Comparison of ENCODE assay signal across 2 cellular contexts in the genomic region with DNA sequence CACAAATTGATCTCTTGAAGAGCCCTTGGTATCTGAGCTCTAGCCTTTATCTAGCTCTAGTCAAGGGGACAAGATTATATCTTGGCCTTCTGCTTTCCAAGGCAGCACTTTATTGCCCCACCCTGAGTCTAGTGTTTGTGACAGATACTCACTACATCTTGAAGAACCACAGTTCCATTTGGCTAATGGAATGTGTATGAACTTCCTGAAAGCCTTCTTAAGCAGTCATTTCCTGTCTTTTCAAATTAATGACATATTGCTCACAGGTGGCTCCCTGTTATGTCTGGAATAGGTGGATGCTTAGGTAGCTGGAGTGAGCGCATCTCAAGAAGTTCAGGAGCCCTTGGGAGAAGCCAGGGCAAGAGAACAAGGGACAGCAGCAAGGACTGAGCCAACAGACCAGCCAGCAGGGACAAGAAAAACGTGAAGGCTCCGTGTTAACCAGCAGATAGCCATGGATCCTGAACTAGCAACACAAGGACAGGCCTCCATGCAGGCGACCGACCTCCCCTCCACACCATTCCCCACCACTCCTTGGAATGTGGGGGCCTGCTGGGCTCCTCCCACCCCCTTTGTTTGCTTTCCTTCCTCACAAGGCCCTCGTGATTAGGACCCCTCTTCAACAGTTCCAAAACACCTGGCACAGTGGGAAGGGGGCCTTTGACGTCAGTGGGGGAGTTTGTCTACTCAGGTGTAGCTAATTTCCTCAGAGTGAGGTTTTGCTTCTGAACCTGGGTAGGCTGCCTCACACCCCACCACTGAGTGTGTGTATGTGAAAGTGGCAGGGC.
TF ChIP-seq lines count a peak whose summit lies in the region.

No MANE protein-coding gene starts in this region.

TF ChIP-seq in GM23338, 12 proteins besides CTCF, POLR2A, EP300 and RAD21:
- no peak for TF ChIP-seq ZNF114 (CRISPR knock-in tag; IDR thresholded peaks at IDR 0.05)

TF ChIP-seq in endothelial cell of umbilical vein, 7 proteins besides CTCF, POLR2A, EP300 and RAD21:
- no peak for TF ChIP-seq JUN (IDR thresholded peaks at IDR 0.05; ENCODE audit: borderline replicate concordance, insufficient read depth, insufficient read length, low read depth)
- no peak for TF ChIP-seq POLR2AphosphoS5 (IDR thresholded peaks at IDR 0.05; ENCODE audit: insufficient read depth, low read depth, low read length)
- no peak for TF ChIP-seq MYC (IDR thresholded peaks at IDR 0.05; ENCODE audit: low read depth, low read length)
- TF ChIP-seq EZH2 (IDR thresholded peaks at IDR 0.05; ENCODE audit: borderline replicate concordance, low read depth, low read length, severe bottlenecking): no peak
- TF ChIP-seq FOS (IDR thresholded peaks at IDR 0.05; ENCODE audit: borderline replicate concordance, insufficient read depth, low read length): no peak
- TF ChIP-seq GATA2 (IDR thresholded peaks at IDR 0.05; ENCODE audit: insufficient read depth, insufficient read length, low read depth, low read length): peak; percentile 29
- no peak for TF ChIP-seq MAX (IDR thresholded peaks at IDR 0.05; ENCODE audit: insufficient read depth, insufficient read length)
